9 cellular contexts compared by ENCODE assay signal in genomic region chr6:137240168-137240567, GRCh38. TPM values are rescaled to one million over a fixed set of nuclear protein-coding genes. Genes with fewer than 3 reads are reported as not detected.
DNase-seq lines count a peak whose midpoint lies in the region; ATAC-seq and TF ChIP-seq lines count a peak whose summit lies in the region.
"Had no signal": no experiment of that assay in that cellular context is flagged by ENCODE, and none has a peak within 500 bp of the region (broad histone marks: within the 10 kb centered on the region; RNA-seq: fewer than 3 reads in every experiment).

No MANE protein-coding gene starts in this region.

- no peak for ATAC-seq in stimulated activated naive CD8-positive, alpha-beta T cell treated with anti-CD3 and anti-CD28 coated beads, Interleukin-15, Interleukin-2, amounts not matched to agents 100 U/mL and 50 U/mL, for 24 hours
- ATAC-seq in GM18909 (IDR thresholded peaks at IDR 0.05; ENCODE audit: poor library complexity, unreplicated experiment), result no peak
- no peak for ATAC-seq in HG02798 (IDR thresholded peaks at IDR 0.05; ENCODE audit: poor library complexity, unreplicated experiment)
- ATAC-seq: activated CD4-positive, alpha-beta T cell treated with anti-CD3 and anti-CD28 coated beads for 36 hours had no signal

- H3K9me3 ChIP-seq in SK-N-MC (ENCODE audit: low read depth, low read length) (no peaks in the 10 kb centered on the region), SJCRH30 (replicated peaks) (no peaks in the 10 kb centered on the region; the same call in 1 of the 2 replicates)

- H3K4me3 ChIP-seq in SK-N-MC, result no peak overlapping the region
- H3K4me3 ChIP-seq in fibroblast of pulmonary artery (replicated peaks; ENCODE audit: low read depth, low read length), result no peak overlapping the region
- H3K4me3 ChIP-seq in SJCRH30, result no peak overlapping the region

- H3K36me3 ChIP-seq in SK-N-MC (ENCODE audit: insufficient read depth, low read length), result no peaks in the 10 kb centered on the region
- no peaks in the 10 kb centered on the region for H3K36me3 ChIP-seq in SJCRH30

- H3K27ac ChIP-seq in SK-N-MC (peak overlapping the region; percentile 72), SJCRH30 (no peak overlapping the region)

- TF ChIP-seq CTCF in fibroblast of pulmonary artery (IDR thresholded peaks at IDR 0.05; ENCODE audit: low read length, missing control alignments), result no peak

- no peak overlapping the region for H3K9ac ChIP-seq in SK-N-MC (ENCODE audit: insufficient read length)

- DNase-seq in GF-D8 (lab: John Stamatoyannopoulos, UW) (peak; percentile 80), SK-N-MC (ENCODE audit: low read depth, low spot score) (no peak), fibroblast of pulmonary artery (ENCODE audit: low read depth) (peak; percentile 96), putamen (ENCODE audit: low spot score) (peak; percentile 31), SJCRH30 (no peak)
- DNase-seq in stimulated activated naive CD8-positive, alpha-beta T cell treated with anti-CD3 and anti-CD28 coated beads, Interleukin-15, Interleukin-2, amounts not matched to agents 100 U/mL and 50 U/mL, for 24 hours, result no peak
- DNase-seq: activated CD4-positive, alpha-beta T cell treated with anti-CD3 and anti-CD28 coated beads for 36 hours had no signal

- no peaks in the 10 kb centered on the region for H3K27me3 ChIP-seq in SJCRH30

- H3K4me1 ChIP-seq in SJCRH30, result peaks cover 19% of the 10 kb centered on the region; the same call in 1 of the 2 replicates

RNA-seq across cellular contexts. Expression of gene IFNGR1, which starts 21.0 kb away (rescaled TPM):
- 27.3 and 28.1 TPM in 2 replicates for total RNA-seq in SJCRH30 (2014; rRNA removed; shearing (Covaris generic))

Comparison
In these comparisons a context has a peak if more than half of its experiments do, and no peak if none do; other contexts are left out.
1. DNase-seq: peak in GF-D8 (single experiment), fibroblast of pulmonary artery (single experiment) and putamen (single experiment); none in SK-N-MC (single experiment), stimulated activated naive CD8-positive, alpha-beta T cell treated with anti-CD3 and anti-CD28 coated beads, Interleukin-15, Interleukin-2, amounts not matched to agents 100 U/mL and 50 U/mL, for 24 hours (single experiment) and SJCRH30 (0 of 2).